26 cellular contexts compared by ENCODE assay signal in genomic region chr6:6861995-6862394, GRCh38.
"Had no signal": no experiment of that assay in that cellular context is flagged by ENCODE, and none has a peak within 500 bp of the region (broad histone marks: within the 10 kb centered on the region; RNA-seq: fewer than 3 reads in every experiment).

No MANE protein-coding gene starts in this region.

- H3K4me1 ChIP-seq: prostate gland, uterus had no signal

- H3K4me3 ChIP-seq: heart left ventricle, left ventricle myocardium inferior, lung, pancreas, prostate gland, sigmoid colon, smooth muscle cell, suprapubic skin, thoracic aorta, tibial artery, uterus had no signal

- H3K27ac ChIP-seq: heart left ventricle, left ventricle myocardium inferior, pancreas, prostate gland, sigmoid colon, suprapubic skin, thoracic aorta, tibial artery, uterus had no signal

- H3K9me3 ChIP-seq: heart left ventricle, left ventricle myocardium inferior, pancreas, prostate gland, sigmoid colon, suprapubic skin, thoracic aorta, tibial artery, uterus had no signal

- ATAC-seq: heart left ventricle; naive thymus-derived CD4-positive, alpha-beta T cell; pancreas; right cardiac atrium; stimulated activated memory B cell treated with anti-CD40 and anti-IgM and Interleukin-4, amounts not matched to agents 10 μg/mL and 1 μg/mL and 100 μg/mL, for 72 hours had no signal

- H3K27ac Mint-ChIP-seq: mesothelial cell of epicardium; natural killer cell treated with Interleukin-12 subunit alpha and Interleukin-12 subunit beta and Interleukin-15 and Interleukin-18, amount 100 ng/mL, for 72 hours; stimulated activated memory B cell treated with anti-CD40 and anti-IgM and Interleukin-4, amounts not matched to agents 10 μg/mL and 1 μg/mL and 100 μg/mL, for 72 hours; stimulated activated naive CD8-positive, alpha-beta T cell treated with anti-CD3 and anti-CD28 coated beads, Interleukin-15, Interleukin-2, amounts not matched to agents 100 ng/mL and 50 ng/mL, for 24 hours; type B pancreatic cell had no signal

- H3K9me3 Mint-ChIP-seq: naive thymus-derived CD4-positive, alpha-beta T cell; natural killer cell treated with Interleukin-12 subunit alpha and Interleukin-12 subunit beta and Interleukin-15 and Interleukin-18, amount 100 ng/mL, for 72 hours; stimulated activated memory B cell treated with anti-CD40 and anti-IgM and Interleukin-4, amounts not matched to agents 10 μg/mL and 1 μg/mL and 100 μg/mL, for 72 hours; stimulated activated naive CD8-positive, alpha-beta T cell treated with anti-CD3 and anti-CD28 coated beads, Interleukin-15, Interleukin-2, amounts not matched to agents 100 ng/mL and 50 ng/mL, for 24 hours had no signal

- H3K4me3 Mint-ChIP-seq: mesothelial cell of epicardium; naive thymus-derived CD4-positive, alpha-beta T cell; natural killer cell treated with Interleukin-12 subunit alpha and Interleukin-12 subunit beta and Interleukin-15 and Interleukin-18, amount 100 ng/mL, for 72 hours; stimulated activated memory B cell treated with anti-CD40 and anti-IgM and Interleukin-4, amounts not matched to agents 10 μg/mL and 1 μg/mL and 100 μg/mL, for 72 hours; stimulated activated naive CD8-positive, alpha-beta T cell treated with anti-CD3 and anti-CD28 coated beads, Interleukin-15, Interleukin-2, amounts not matched to agents 100 ng/mL and 50 ng/mL, for 24 hours; type B pancreatic cell had no signal

- H3K4me2 ChIP-seq: smooth muscle cell had no signal

- H3K27me3 Mint-ChIP-seq: stimulated activated naive CD8-positive, alpha-beta T cell treated with anti-CD3 and anti-CD28 coated beads, Interleukin-15, Interleukin-2, amounts not matched to agents 100 ng/mL and 50 ng/mL, for 24 hours; type B pancreatic cell had no signal

- FAIRE-seq: pancreas had no signal

- H3K36me3 ChIP-seq: heart left ventricle, left ventricle myocardium inferior, pancreas, prostate gland, sigmoid colon, suprapubic skin, thoracic aorta, tibial artery, uterus had no signal

- H3K36me3 Mint-ChIP-seq: mesothelial cell of epicardium; natural killer cell treated with Interleukin-12 subunit alpha and Interleukin-12 subunit beta and Interleukin-15 and Interleukin-18, amount 100 ng/mL, for 72 hours; stimulated activated memory B cell treated with anti-CD40 and anti-IgM and Interleukin-4, amounts not matched to agents 10 μg/mL and 1 μg/mL and 100 μg/mL, for 72 hours; type B pancreatic cell had no signal

- DNase-seq: heart left ventricle; islet precursor cell; left ventricle myocardium inferior; mesendoderm; naive thymus-derived CD4-positive, alpha-beta T cell; pancreas; posterior cingulate gyrus; retina; right cardiac atrium; sigmoid colon; stimulated activated CD4-positive, alpha-beta T cell treated with anti-CD3 and anti-CD28 coated beads, Interleukin-1b, Interleukin-23, amount 100 ng/mL, for 48 hours; stimulated activated CD4-positive, alpha-beta T cell treated with anti-CD3 and anti-CD28 coated beads, Interleukin-2, amount 100 ng/mL, for 48 hours; stimulated activated CD4-positive, alpha-beta T cell treated with anti-CD3 and anti-CD28 coated beads, Interleukin-4, amount 100 ng/mL, for 4 hours; stimulated activated CD8-positive, alpha-beta memory T cell treated with anti-CD3 and anti-CD28 coated beads, Interleukin-4, amount 100 ng/mL, for 48 hours; tibial artery; uterus had no signal

- H3K27me3 ChIP-seq: heart left ventricle, pancreas, sigmoid colon, suprapubic skin, uterus had no signal
